In genomic region chr11:62603072-62603408, GRCh38 we compare ENCODE assay signal across 8 cellular contexts. TPM values are rescaled to one million over a fixed set of nuclear protein-coding genes. Genes with fewer than 3 reads are reported as not detected.
DNase-seq lines count a peak whose midpoint lies in the region; ATAC-seq and TF ChIP-seq lines count a peak whose summit lies in the region.

No MANE protein-coding gene starts in this region.

- no peak for TF ChIP-seq CTCF in HCT116 (IDR thresholded peaks at IDR 0.05 in 2 of 3, conservative IDR thresholded peaks at IDR 0.05 in 1 of 3; ENCODE audit: borderline replicate concordance in 1 of 3, insufficient read depth in 1 of 3, low read depth in 2 of 3, low read length in 2 of 3)
- no peak for TF ChIP-seq CTCF in right atrium auricular region (IDR thresholded peaks at IDR 0.05)
- no peak for TF ChIP-seq CTCF in left lung (IDR thresholded peaks at IDR 0.05)

- H3K9me3 ChIP-seq in HCT116 (ENCODE audit: control insufficient read depth in 1 of 2, insufficient read depth in 1 of 2, low read depth in 1 of 2, low read length in 2 of 2) = no peaks in the 10 kb centered on the region
- no peaks in the 10 kb centered on the region for H3K9me3 ChIP-seq in right atrium auricular region
- no peaks in the 10 kb centered on the region for H3K9me3 ChIP-seq in skeletal muscle satellite cell (replicated peaks; ENCODE audit: low read length)
- no peaks in the 10 kb centered on the region for H3K9me3 ChIP-seq in left lung

- no peak overlapping the region for H3K4me2 ChIP-seq in HCT116 (ENCODE audit: low read length)
- peak overlapping the region; percentile 85 for H3K4me2 ChIP-seq in skeletal muscle satellite cell (ENCODE audit: low read length)

- intact Hi-C loops in HCT116 (cut with micrococcal nuclease) = no loop called here
- intact Hi-C loops in left lung (cut with DNase I) = no loop called here

- peak overlapping the region; percentile 34 for H3K4me3 Mint-ChIP-seq in activated CD8-positive, alpha-beta T cell treated with anti-CD3 and anti-CD28 coated beads, Interleukin-2, amount 10 ng/mL, durations not matched to agents 7 days and 5 days

- no peaks in the 10 kb centered on the region for H3K9me3 Mint-ChIP-seq in activated CD8-positive, alpha-beta T cell treated with anti-CD3 and anti-CD28 coated beads, Interleukin-2, amount 10 ng/mL, durations not matched to agents 7 days and 5 days (ENCODE audit: insufficient read depth)

- H3K27me3 Mint-ChIP-seq in activated CD8-positive, alpha-beta T cell treated with anti-CD3 and anti-CD28 coated beads, Interleukin-2, amount 10 ng/mL, durations not matched to agents 7 days and 5 days (ENCODE audit: low read depth) = no peaks in the 10 kb centered on the region

- H3K27ac ChIP-seq in HCT116 (ENCODE audit: low read depth, low read length) = peak overlapping the region; percentile 99; the same call in 1 of the 2 replicates
- peak overlapping the region; percentile 95 to 96 for H3K27ac ChIP-seq in right atrium auricular region
- H3K27ac ChIP-seq in left lung = peak overlapping the region in 1 of 2 donors; percentile 96

- ATAC-seq in HCT116 (no peak), HG03045 (IDR thresholded peaks at IDR 0.05; ENCODE audit: unreplicated experiment) (no peak), GM18909 (IDR thresholded peaks at IDR 0.05; ENCODE audit: poor library complexity, unreplicated experiment) (no peak), left lung (no peak)
- ATAC-seq in activated CD8-positive, alpha-beta T cell treated with anti-CD3 and anti-CD28 coated beads, Interleukin-2, amount 10 ng/mL, durations not matched to agents 7 days and 5 days = no peak

- RAD21 ChIA-PET in HCT116 (lab: Charles Lee; ENCODE audit: low non-redundant PET in 1 of 2, low total read pairs in 2 of 2, uncharacterized antibody in 2 of 2, unreplicated experiment in 2 of 2) = no interaction called here

- H3K27me3 ChIP-seq in HCT116 (ENCODE audit: insufficient read depth, low read length) (no peaks in the 10 kb centered on the region), right atrium auricular region (no peaks in the 10 kb centered on the region), skeletal muscle satellite cell (ENCODE audit: control insufficient read depth, insufficient read depth, low read length) (no peaks in the 10 kb centered on the region), left lung (no peaks in the 10 kb centered on the region)

- no TSS peak for BruUV-seq in HCT116 (replicated peaks; lab: Mats Ljungman, UMichigan)

- no peak for DNase-seq in HCT116 (ENCODE audit: low read depth, low spot score)
- no peak for DNase-seq in activated CD8-positive, alpha-beta T cell treated with anti-CD3 and anti-CD28 coated beads, Interleukin-2, amount 10 ng/mL, durations not matched to agents 7 days and 5 days
- DNase-seq in right atrium auricular region (ENCODE audit: low spot score) = no peak
- no peak for DNase-seq in left lung
- no peak for DNase-seq in NCI-H82 treated with DMSO at 0.1 percent for 48 hours (lab: John Stamatoyannopoulos, UW; ENCODE audit: unreplicated experiment)

- H3K36me3 ChIP-seq in HCT116 (ENCODE audit: control insufficient read depth in 1 of 2, insufficient read depth in 2 of 2, low read length in 2 of 2) (peaks cover 4 to 12% of the 10 kb centered on the region in 2 experiments; a peak in 3 of 4 replicates), right atrium auricular region (peaks cover 22% of the 10 kb centered on the region), skeletal muscle satellite cell (ENCODE audit: insufficient read depth, low read length) (peaks cover 61% of the 10 kb centered on the region), left lung (peaks cover 0 to 55% of the 10 kb centered on the region in 2 donors)

- POLR2A ChIA-PET in HCT116 (lab: Charles Lee) = interaction anchor here (4.5 kb wide), 1 partner anchor 11 kb away, joined by 40 read pairs; the partner anchor contains the start of gene TUT1
- POLR2A ChIA-PET in activated CD8-positive, alpha-beta T cell treated with anti-CD3 and anti-CD28 coated beads, Interleukin-2, amount 10 ng/mL, durations not matched to agents 7 days and 5 days (lab: Charles Lee) = interaction anchor here (1.8 to 4.4 kb wide), 3 partner anchors 11 to 238 kb away, joined by 6 to 23 read pairs (median 23); partner anchors contain the start of genes C11orf98, CSKMT and TUT1

- peaks cover 35% of the 10 kb centered on the region for H3K79me2 ChIP-seq in HCT116 (ENCODE audit: insufficient read depth, low read length)

- H3K4me1 Mint-ChIP-seq in activated CD8-positive, alpha-beta T cell treated with anti-CD3 and anti-CD28 coated beads, Interleukin-2, amount 10 ng/mL, durations not matched to agents 7 days and 5 days (ENCODE audit: low read depth) = peaks cover 49% of the 10 kb centered on the region

- H3K4me3 ChIP-seq in HCT116 (replicated peaks in 1 of 2; ENCODE audit: low read depth in 1 of 2, low read length in 2 of 2) = no peak overlapping the region
- H3K4me3 ChIP-seq in right atrium auricular region = peak overlapping the region; percentile 93 to 98
- peak overlapping the region; percentile 68 for H3K4me3 ChIP-seq in skeletal muscle satellite cell (ENCODE audit: low read length)
- H3K4me3 ChIP-seq in left lung = peak overlapping the region in 1 of 2 donors; percentile 98

- no peak for TF ChIP-seq POLR2A in HCT116 (IDR thresholded peaks at IDR 0.05; ENCODE audit: borderline replicate concordance, extremely low read depth, insufficient read depth, insufficient read length)

- H2AFZ ChIP-seq in HCT116 (ENCODE audit: low read depth, low read length, poor library complexity, severe bottlenecking) = no peak overlapping the region

- H3K9ac ChIP-seq in HCT116 (ENCODE audit: low read length) (no peak overlapping the region), skeletal muscle satellite cell (ENCODE audit: low read depth, low read length) (peak overlapping the region; percentile 99)

- H3K9me2 ChIP-seq in HCT116 (ENCODE audit: insufficient read depth) = no peaks in the 10 kb centered on the region

- peak overlapping the region; percentile 41 for H3K27ac Mint-ChIP-seq in activated CD8-positive, alpha-beta T cell treated with anti-CD3 and anti-CD28 coated beads, Interleukin-2, amount 10 ng/mL, durations not matched to agents 7 days and 5 days

- peaks cover 72% of the 10 kb centered on the region for H3K36me3 Mint-ChIP-seq in activated CD8-positive, alpha-beta T cell treated with anti-CD3 and anti-CD28 coated beads, Interleukin-2, amount 10 ng/mL, durations not matched to agents 7 days and 5 days (ENCODE audit: low read depth)

- H3K4me1 ChIP-seq in HCT116 (ENCODE audit: control insufficient read depth in 1 of 2, insufficient read depth in 2 of 2, low read length in 2 of 2) (peaks cover 13 to 44% of the 10 kb centered on the region in 2 experiments), right atrium auricular region (peaks cover 0 to 44% of the 10 kb centered on the region in 2 donors), skeletal muscle satellite cell (ENCODE audit: control insufficient read depth, insufficient read depth, low read length) (peaks cover 38% of the 10 kb centered on the region), left lung (peaks cover 25 to 52% of the 10 kb centered on the region in 2 donors)

- TF ChIP-seq RAD21 in HCT116 (IDR thresholded peaks at IDR 0.05; ENCODE audit: low read depth) = no peak

- no peaks in the 10 kb centered on the region for H4K20me1 ChIP-seq in HCT116 (ENCODE audit: insufficient read depth)

- CTCF ChIA-PET in HCT116 (lab: Charles Lee) = no interaction called here
- CTCF ChIA-PET in activated CD8-positive, alpha-beta T cell treated with anti-CD3 and anti-CD28 coated beads, Interleukin-2, amount 10 ng/mL, durations not matched to agents 7 days and 5 days (lab: Charles Lee) = interaction anchor here (1.0 to 1.9 kb wide), 3 partner anchors 10 to 16 kb away, joined by 3 to 6 read pairs (median 4); partner anchors contain the start of gene TUT1

TF ChIP-seq in HCT116, 20 proteins besides CTCF, POLR2A, EP300 and RAD21:
- TF ChIP-seq SP1 (IDR thresholded peaks at IDR 0.05; ENCODE audit: low read depth) = no peak
- TF ChIP-seq EZH2 (IDR thresholded peaks at IDR 0.05) = no peak
- TF ChIP-seq FOSL1 (IDR thresholded peaks at IDR 0.05; ENCODE audit: low read depth) = no peak
- no peak for TF ChIP-seq MAX (IDR thresholded peaks at IDR 0.05)

RNA-seq across cellular contexts. Expression of gene MTA2, which starts 1.4 kb away (rescaled TPM):
- 98.9 TPM for total RNA-seq in HCT116 (2021; ENCODE audit: unreplicated experiment)
- 61.2 and 68.3 TPM in 2 replicates for polyA plus RNA-seq in HCT116 (2012)
- total RNA-seq in activated CD8-positive, alpha-beta T cell treated with anti-CD3 and anti-CD28 coated beads, Interleukin-2, amount 10 ng/mL, durations not matched to agents 7 days and 5 days = 100 to 1,000 TPM; 249 to 273 TPM
- total RNA-seq in right atrium auricular region = 10 to 100 TPM; 30.0 to 40.5 TPM
- 90.0 and 104 TPM in 2 replicates for total RNA-seq in skeletal muscle satellite cell (2012; rRNA removed)
- 10 to 100 TPM; 67.1 to 86.0 TPM for total RNA-seq in left lung

RNA-seq across cellular contexts. Expression of gene EML3, which starts 9.5 kb away (rescaled TPM):
- total RNA-seq in HCT116 (2021; ENCODE audit: unreplicated experiment) (124 TPM), right atrium auricular region (10 to 100 TPM; 15.8 to 21.3 TPM), left lung (10 to 100 TPM; 61.5 to 82.5 TPM)
- polyA plus RNA-seq in HCT116 (2012) = 65.7 and 71.8 TPM in 2 replicates
- 100 to 1,000 TPM; 120 to 144 TPM for total RNA-seq in activated CD8-positive, alpha-beta T cell treated with anti-CD3 and anti-CD28 coated beads, Interleukin-2, amount 10 ng/mL, durations not matched to agents 7 days and 5 days
- total RNA-seq in skeletal muscle satellite cell (2012; rRNA removed) = 13.8 and 19.0 TPM in 2 replicates

RNA-seq across cellular contexts. Expression of gene ROM1, which starts 10.0 kb away (rescaled TPM):
- total RNA-seq in HCT116 (2021; ENCODE audit: unreplicated experiment) (2.7 TPM), right atrium auricular region (1 to 10 TPM; 3.2 to 5.3 TPM), left lung (1 to 10 TPM; 4.3 to 5.2 TPM)
- 1.7 and 2.0 TPM in 2 replicates for polyA plus RNA-seq in HCT116 (2012)
- total RNA-seq in activated CD8-positive, alpha-beta T cell treated with anti-CD3 and anti-CD28 coated beads, Interleukin-2, amount 10 ng/mL, durations not matched to agents 7 days and 5 days = 1 to 10 TPM; 1.3 to 2.0 TPM
- total RNA-seq in skeletal muscle satellite cell (2012; rRNA removed) = 3.3 and 4.3 TPM in 2 replicates

RNA-seq across cellular contexts. Expression of gene TUT1, which starts 11.7 kb away (rescaled TPM):
- total RNA-seq in HCT116 (2021; ENCODE audit: unreplicated experiment) (49.0 TPM), right atrium auricular region (1 to 10 TPM; 5.4 to 5.7 TPM), left lung (10 to 100 TPM; 12.6 to 19.8 TPM)
- polyA plus RNA-seq in HCT116 (2012) = 23.7 and 25.5 TPM in 2 replicates
- total RNA-seq in activated CD8-positive, alpha-beta T cell treated with anti-CD3 and anti-CD28 coated beads, Interleukin-2, amount 10 ng/mL, durations not matched to agents 7 days and 5 days = 10 to 100 TPM; 22.2 to 25.0 TPM
- total RNA-seq in skeletal muscle satellite cell (2012; rRNA removed) = 6.1 and 8.1 TPM in 2 replicates

RNA-seq across cellular contexts. Expression of gene B3GAT3, which starts 18.7 kb away (rescaled TPM):
- total RNA-seq in HCT116 (2021; ENCODE audit: unreplicated experiment) = 51.2 TPM
- polyA plus RNA-seq in HCT116 (2012) = 43.8 and 48.3 TPM in 2 replicates
- total RNA-seq in activated CD8-positive, alpha-beta T cell treated with anti-CD3 and anti-CD28 coated beads, Interleukin-2, amount 10 ng/mL, durations not matched to agents 7 days and 5 days = 10 to 100 TPM; 63.0 to 64.8 TPM
- 10 to 100 TPM; 12.7 to 14.0 TPM for total RNA-seq in right atrium auricular region
- 31.2 and 42.1 TPM in 2 replicates for total RNA-seq in skeletal muscle satellite cell (2012; rRNA removed)
- total RNA-seq in left lung = 10 to 100 TPM; 44.1 to 46.2 TPM

Comparison
In these comparisons a context has a peak if more than half of its experiments do, and no peak if none do; other contexts are left out.
1. H3K4me3 ChIP-seq: peak in right atrium auricular region (2 of 2) and skeletal muscle satellite cell (single experiment); none in HCT116 (0 of 2).